1 cellular context compared by ENCODE assay signal in genomic region chr1:111015222-111015621, GRCh38.
TF ChIP-seq lines count a peak whose summit lies in the region.

No MANE protein-coding gene starts in this region.

TF ChIP-seq in GM23338, 12 proteins besides CTCF, POLR2A, EP300 and RAD21 (continued from another document):
- TF ChIP-seq ZNF462 (CRISPR knock-in tag; IDR thresholded peaks at IDR 0.05) (no peak), ZNF114 (CRISPR knock-in tag; IDR thresholded peaks at IDR 0.05) (no peak)
